In genomic region chr13:113209880-113210421, GRCh38 we compare ENCODE assay signal across 1 cellular context.
TF ChIP-seq lines count a peak whose summit lies in the region.

No MANE protein-coding gene starts in this region.

TF ChIP-seq in SK-N-SH, 30 proteins besides CTCF, POLR2A, EP300 and RAD21 (continued from another document):
- no peak for TF ChIP-seq EZH2phosphoT487 (IDR thresholded peaks at IDR 0.05; ENCODE audit: borderline replicate concordance, low read depth)
- TF ChIP-seq, protein P1, sequence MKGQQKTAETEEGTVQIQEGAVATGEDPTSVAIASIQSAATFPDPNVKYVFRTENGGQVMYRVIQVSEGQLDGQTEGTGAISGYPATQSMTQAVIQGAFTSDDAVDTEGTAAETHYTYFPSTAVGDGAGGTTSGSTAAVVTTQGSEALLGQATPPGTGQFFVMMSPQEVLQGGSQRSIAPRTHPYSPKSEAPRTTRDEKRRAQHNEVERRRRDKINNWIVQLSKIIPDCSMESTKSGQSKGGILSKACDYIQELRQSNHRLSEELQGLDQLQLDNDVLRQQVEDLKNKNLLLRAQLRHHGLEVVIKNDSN (IDR thresholded peaks at IDR 0.05; ENCODE audit: borderline replicate concordance, low read depth), result peak; percentile 81; the same call in 1 of the 2 replicates
- no peak for TF ChIP-seq RCOR1 (IDR thresholded peaks at IDR 0.05; ENCODE audit: low read length)
- TF ChIP-seq MXI1 (IDR thresholded peaks at IDR 0.05; ENCODE audit: low read depth, low read length), result peak; percentile 91
- TF ChIP-seq ZBTB33 (IDR thresholded peaks at IDR 0.05; ENCODE audit: borderline replicate concordance, low read depth), result no peak
- no peak for TF ChIP-seq TAF1 (IDR thresholded peaks at IDR 0.05; ENCODE audit: borderline replicate concordance, low read depth, low read length)
- no peak for TF ChIP-seq GABPA (IDR thresholded peaks at IDR 0.05; ENCODE audit: low read depth)
- no peak for TF ChIP-seq NFIC (IDR thresholded peaks at IDR 0.05; ENCODE audit: borderline replicate concordance)
- no peak for TF ChIP-seq JUND (IDR thresholded peaks at IDR 0.05)
- TF ChIP-seq, protein P2, sequence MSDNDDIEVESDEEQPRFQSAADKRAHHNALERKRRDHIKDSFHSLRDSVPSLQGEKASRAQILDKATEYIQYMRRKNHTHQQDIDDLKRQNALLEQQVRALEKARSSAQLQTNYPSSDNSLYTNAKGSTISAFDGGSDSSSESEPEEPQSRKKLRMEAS (IDR thresholded peaks at IDR 0.05; ENCODE audit: low read depth), result peak; percentile 95
- no peak for TF ChIP-seq SIN3A (IDR thresholded peaks at IDR 0.05; ENCODE audit: borderline replicate concordance, low read depth, low read length)
